ENCODE assay signal across 9 cellular contexts in the genomic region with DNA sequence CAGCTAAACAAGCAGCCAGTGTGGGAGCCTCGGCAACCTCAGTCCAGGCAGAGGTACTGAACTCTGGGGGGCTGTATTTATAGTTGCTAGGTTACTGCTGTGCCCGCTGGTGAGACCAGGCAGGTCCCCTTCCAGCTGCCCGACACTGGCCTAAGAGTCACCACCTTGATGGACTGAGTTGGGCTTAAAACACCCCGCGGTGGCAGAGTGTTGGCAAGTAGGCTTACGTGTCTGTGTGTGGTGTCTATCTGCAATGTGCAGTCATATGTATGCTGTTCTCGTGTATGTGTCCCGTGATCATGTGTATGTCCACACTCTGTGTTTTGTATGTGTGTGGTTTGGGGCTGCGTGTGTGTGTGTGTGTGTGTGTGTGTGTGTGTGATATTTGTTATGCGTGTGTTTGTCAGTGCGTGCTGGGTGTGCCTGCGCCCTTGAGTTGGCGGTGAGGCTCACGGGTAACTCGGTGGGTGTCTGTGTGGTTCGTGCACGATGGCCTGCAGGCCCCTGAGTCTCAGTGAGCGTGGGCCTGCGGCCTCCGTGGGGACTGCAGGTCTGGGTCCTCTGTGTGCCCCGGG.
A peak's percentile ranks its signal among the peaks of the same experiment; 100 is the strongest.
DNase-seq lines count a peak whose midpoint lies in the region; ATAC-seq, FAIRE-seq and TF ChIP-seq lines count a peak whose summit lies in the region.
"Had no signal": no experiment of that assay in that cellular context is flagged by ENCODE, and none has a peak within 500 bp of the region (broad histone marks: within the 10 kb centered on the region; RNA-seq: fewer than 3 reads in every experiment).

No MANE protein-coding gene starts in this region.

- RAD21 ChIA-PET in GM12878 (lab: Charles Lee; ENCODE audit: unreplicated experiment) = interaction anchor here (2.1 kb wide), 1 partner anchor 49 kb away, joined by 6 read pairs; no protein-coding TSS in a partner anchor

- POLR2A ChIA-PET in GM12878 (lab: Charles Lee) = interaction anchor here (0.6 kb wide), 1 partner anchor 169 kb away, joined by 5 read pairs; no protein-coding TSS in a partner anchor

- intact Hi-C loops in GM12878 (cut with micrococcal nuclease; ENCODE audit: unreplicated experiment) (no loop called here), mucosa of descending colon (cut with DNase I, micrococcal nuclease) (no loop called here)

- H3K27me3 ChIP-seq in GM12878 (replicated peaks in 1 of 2; ENCODE audit: control insufficient read depth in 2 of 2, insufficient read depth in 2 of 2, low read length in 1 of 2) (peaks cover 31 to 64% of the 10 kb centered on the region in 2 experiments), thoracic aorta (replicated peaks; ENCODE audit: insufficient read depth) (peaks cover 78% of the 10 kb centered on the region)

- 40% methylated on average over 19 of the region's 21 CpGs for WGBS in GM12878 (ENCODE audit: insufficient coverage, insufficient replicate concordance, low lambda C conversion rate, missing lambda C conversion rate)

- SMC1A ChIA-PET in GM12878 (lab: Charles Lee; ENCODE audit: uncharacterized antibody, unreplicated experiment) = interaction anchor here (1.5 kb wide), 2 partner anchors 11 to 50 kb away, joined by 5 read pairs; no protein-coding TSS in a partner anchor

- TF ChIP-seq CTCF in GM12878 (IDR thresholded peaks at IDR 0.05 in 2 of 3, conservative IDR thresholded peaks at IDR 0.05 in 1 of 3; ENCODE audit: control insufficient read depth in 2 of 3, extremely low read depth in 1 of 3, insufficient read depth in 1 of 3, low read depth in 3 of 3, low read length in 3 of 3) = no peak
- no peak for TF ChIP-seq CTCF in mucosa of descending colon (IDR thresholded peaks at IDR 0.05)
- TF ChIP-seq CTCF in thoracic aorta (IDR thresholded peaks at IDR 0.05) = no peak

- DNase-seq in activated naive CD4-positive, alpha-beta T cell treated with anti-CD3 and anti-CD28 coated beads, Interleukin-2, amount 10 ng/mL, durations not matched to agents 7 days and 5 days = no peak
- no peak for DNase-seq in activated naive CD4-positive, alpha-beta T cell treated with Interleukin-2 at 50 U/mL for 16 hours
- DNase-seq in GM12878 (ENCODE audit: low read depth, low spot score) (no peak), mucosa of descending colon (no peak), thoracic aorta (ENCODE audit: low spot score) (no peak), hepatic stellate cell (ENCODE audit: low spot score) (no peak), NCI-H1417 (lab: John Stamatoyannopoulos, UW) (no peak)
- DNase-seq: AML-193 had no signal

- no peak for FAIRE-seq in GM12878 (lab: Jason Lieb, UNC)

- H3K79me2 ChIP-seq in GM12878 (ENCODE audit: control insufficient read depth, insufficient read depth, low read length) = no peaks in the 10 kb centered on the region

- peaks cover 100% of the 10 kb centered on the region for H3K27me3 Mint-ChIP-seq in activated naive CD4-positive, alpha-beta T cell treated with anti-CD3 and anti-CD28 coated beads, Interleukin-2, amount 10 ng/mL, durations not matched to agents 7 days and 5 days

- no peak for TF ChIP-seq POLR2A in GM12878 (IDR thresholded peaks at IDR 0.05; ENCODE audit: low read depth, low read length)

- H4K20me1 ChIP-seq in GM12878 (ENCODE audit: control insufficient read depth, insufficient read depth) = no peaks in the 10 kb centered on the region; the same call in 1 of the 2 replicates

- in situ Hi-C loops in GM12878 (cut with MboI) = no loop called here

- ATAC-seq in GM12878 (no peak; the same call in 1 of the 3 replicates), mucosa of descending colon (peak; percentile 16), thoracic aorta (ENCODE audit: insufficient number of reproducible peaks, low FRiP score, low read depth) (no peak), GM21381 (IDR thresholded peaks at IDR 0.05; ENCODE audit: unreplicated experiment) (no peak)

- peaks cover 2% of the 10 kb centered on the region for H3K36me3 Mint-ChIP-seq in activated naive CD4-positive, alpha-beta T cell treated with anti-CD3 and anti-CD28 coated beads, Interleukin-2, amount 10 ng/mL, durations not matched to agents 7 days and 5 days

- no peak overlapping the region for H2AFZ ChIP-seq in GM12878 (ENCODE audit: control insufficient read depth, low read depth, low read length)

- TF ChIP-seq EP300 in GM12878 (IDR thresholded peaks at IDR 0.05; ENCODE audit: borderline replicate concordance in 1 of 2, control insufficient read depth in 1 of 2, low read depth in 2 of 2, low read length in 2 of 2) = no peak

- H3K36me3 ChIP-seq in GM12878 (ENCODE audit: control insufficient read depth in 2 of 2, insufficient read depth in 2 of 2, low read length in 1 of 2) (no peaks in the 10 kb centered on the region), mucosa of descending colon (ENCODE audit: low read depth) (no peaks in the 10 kb centered on the region), thoracic aorta (no peaks in the 10 kb centered on the region)

- H3K4me1 Mint-ChIP-seq in activated naive CD4-positive, alpha-beta T cell treated with anti-CD3 and anti-CD28 coated beads, Interleukin-2, amount 10 ng/mL, durations not matched to agents 7 days and 5 days = peaks cover 29% of the 10 kb centered on the region

- H3K9me3 ChIP-seq in GM12878 (replicated peaks; ENCODE audit: control insufficient read depth, insufficient read depth, low read length) (no peaks in the 10 kb centered on the region), mucosa of descending colon (no peaks in the 10 kb centered on the region), thoracic aorta (no peaks in the 10 kb centered on the region)

- BruUV-seq in GM12878 (replicated peaks; lab: Mats Ljungman, UMichigan) = no TSS peak

- no peak overlapping the region for H3K27ac ChIP-seq in GM12878 (ENCODE audit: control insufficient read depth, insufficient read depth)
- no peak overlapping the region for H3K27ac ChIP-seq in thoracic aorta

- H3K27ac Mint-ChIP-seq in activated naive CD4-positive, alpha-beta T cell treated with anti-CD3 and anti-CD28 coated beads, Interleukin-2, amount 10 ng/mL, durations not matched to agents 7 days and 5 days = peak overlapping the region; percentile 3

- H3K4me3 Mint-ChIP-seq in activated naive CD4-positive, alpha-beta T cell treated with anti-CD3 and anti-CD28 coated beads, Interleukin-2, amount 10 ng/mL, durations not matched to agents 7 days and 5 days = peak overlapping the region; percentile 33

- H3K4me3 ChIP-seq in GM12878 = no peak overlapping the region
- no peak overlapping the region for H3K4me3 ChIP-seq in mucosa of descending colon
- peak overlapping the region; percentile 67 for H3K4me3 ChIP-seq in thoracic aorta

- CTCF ChIA-PET in activated naive CD4-positive, alpha-beta T cell treated with anti-CD3 and anti-CD28 coated beads, Interleukin-2, amount 10 ng/mL, durations not matched to agents 7 days and 5 days (lab: Charles Lee) = interaction anchor here (1.0 to 6.0 kb wide), 4 partner anchors 15 to 50 kb away, joined by 3 to 42 read pairs (median 8); no protein-coding TSS in a partner anchor
- CTCF ChIA-PET in GM12878 (lab: Yijun Ruan, JAX) = interaction anchor here (1.3 kb wide), 1 partner anchor 49 kb away, joined by 5 read pairs; no protein-coding TSS in a partner anchor

- H3K9ac ChIP-seq in GM12878 (ENCODE audit: control insufficient read depth, insufficient read depth, low read length) = no peak overlapping the region

- H3K9me3 Mint-ChIP-seq in activated naive CD4-positive, alpha-beta T cell treated with anti-CD3 and anti-CD28 coated beads, Interleukin-2, amount 10 ng/mL, durations not matched to agents 7 days and 5 days = no peaks in the 10 kb centered on the region

- no peaks in the 10 kb centered on the region; the same call in none of the 2 replicates for H3K4me1 ChIP-seq in GM12878 (ENCODE audit: control insufficient read depth, insufficient read depth, low read length)
- peaks cover 16% of the 10 kb centered on the region for H3K4me1 ChIP-seq in mucosa of descending colon (ENCODE audit: low read depth)
- H3K4me1 ChIP-seq in thoracic aorta (ENCODE audit: control insufficient read depth in 1 of 2, low read depth in 2 of 2) = peaks cover 9 to 16% of the 10 kb centered on the region in 2 donors

- TF ChIP-seq RAD21 in GM12878 (IDR thresholded peaks at IDR 0.05; ENCODE audit: insufficient read depth, low read depth, low read length) = no peak

- H3K4me2 ChIP-seq in GM12878 (ENCODE audit: control insufficient read depth, insufficient read depth) = peak overlapping the region; percentile 64; the same call in 1 of the 2 replicates

TF ChIP-seq in GM12878, 131 proteins besides CTCF, POLR2A, EP300 and RAD21:
- TF ChIP-seq MYB (IDR thresholded peaks at IDR 0.05; ENCODE audit: borderline replicate concordance, low read depth, low read length) (no peak), CBFB (IDR thresholded peaks at IDR 0.05; ENCODE audit: low read depth) (no peak), MEF2A (IDR thresholded peaks at IDR 0.05; ENCODE audit: insufficient read depth, low read depth, low read length) (no peak), RCOR1 (conservative IDR thresholded peaks at IDR 0.05; ENCODE audit: low read depth, low read length) (no peak), CREM (IDR thresholded peaks at IDR 0.05; ENCODE audit: low read depth) (no peak), TCF12 (IDR thresholded peaks at IDR 0.05; ENCODE audit: low read depth, low read length) (no peak), PAX5 (IDR thresholded peaks at IDR 0.05; ENCODE audit: borderline replicate concordance, low read depth, low read length) (no peak), ZNF217 (IDR thresholded peaks at IDR 0.05) (no peak)
- TF ChIP-seq, protein P1, sequence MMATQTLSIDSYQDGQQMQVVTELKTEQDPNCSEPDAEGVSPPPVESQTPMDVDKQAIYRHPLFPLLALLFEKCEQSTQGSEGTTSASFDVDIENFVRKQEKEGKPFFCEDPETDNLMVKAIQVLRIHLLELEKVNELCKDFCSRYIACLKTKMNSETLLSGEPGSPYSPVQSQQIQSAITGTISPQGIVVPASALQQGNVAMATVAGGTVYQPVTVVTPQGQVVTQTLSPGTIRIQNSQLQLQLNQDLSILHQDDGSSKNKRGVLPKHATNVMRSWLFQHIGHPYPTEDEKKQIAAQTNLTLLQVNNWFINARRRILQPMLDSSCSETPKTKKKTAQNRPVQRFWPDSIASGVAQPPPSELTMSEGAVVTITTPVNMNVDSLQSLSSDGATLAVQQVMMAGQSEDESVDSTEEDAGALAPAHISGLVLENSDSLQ (IDR thresholded peaks at IDR 0.05) = no peak
